Comparison of ENCODE assay signal across 12 cellular contexts in genomic region chr11:81874627-81875026, GRCh38.
DNase-seq lines count a peak whose midpoint lies in the region; ATAC-seq and TF ChIP-seq lines count a peak whose summit lies in the region.
"Had no signal": no experiment of that assay in that cellular context is flagged by ENCODE, and none has a peak within 500 bp of the region (broad histone marks: within the 10 kb centered on the region; RNA-seq: fewer than 3 reads in every experiment).

No MANE protein-coding gene starts in this region.

- no peaks in the 10 kb centered on the region for H4K20me1 ChIP-seq in OCI-LY7 (ENCODE audit: insufficient read depth, low read length)

- H3K27me3 Mint-ChIP-seq in stimulated activated naive CD8-positive, alpha-beta T cell treated with anti-CD3 and anti-CD28 coated beads, Interleukin-15, Interleukin-2, amounts not matched to agents 100 ng/mL and 50 ng/mL, for 24 hours, result peaks cover 7% of the 10 kb centered on the region
- H3K27me3 Mint-ChIP-seq in stimulated activated naive CD8-positive, alpha-beta T cell treated with anti-CD3 and anti-CD28 coated beads, Interleukin-15, amount 100 ng/mL, for 72 hours, result no peaks in the 10 kb centered on the region
- H3K27me3 Mint-ChIP-seq: T-helper 17 cell had no signal

- H3K9me2 ChIP-seq in OCI-LY7 (ENCODE audit: insufficient read depth, low read length), result no peaks in the 10 kb centered on the region

- TF ChIP-seq CTCF in OCI-LY7 (conservative IDR thresholded peaks at IDR 0.05; ENCODE audit: low read length) (no peak), left lung (IDR thresholded peaks at IDR 0.05) (no peak), GM10266 (IDR thresholded peaks at IDR 0.05; ENCODE audit: control insufficient read depth, insufficient read depth, low read depth, missing control alignments) (no peak)

- no peaks in the 10 kb centered on the region for H3K36me3 Mint-ChIP-seq in stimulated activated naive CD8-positive, alpha-beta T cell treated with anti-CD3 and anti-CD28 coated beads, Interleukin-15, Interleukin-2, amounts not matched to agents 100 ng/mL and 50 ng/mL, for 24 hours (ENCODE audit: low read depth)

- no peaks in the 10 kb centered on the region for H3K27me3 ChIP-seq in left lung

- no peak overlapping the region for H2AFZ ChIP-seq in OCI-LY7 (ENCODE audit: low read length)

- H3K9me3 Mint-ChIP-seq in stimulated activated naive CD8-positive, alpha-beta T cell treated with anti-CD3 and anti-CD28 coated beads, Interleukin-15, Interleukin-2, amounts not matched to agents 100 ng/mL and 50 ng/mL, for 24 hours, result no peaks in the 10 kb centered on the region
- no peaks in the 10 kb centered on the region for H3K9me3 Mint-ChIP-seq in stimulated activated naive CD8-positive, alpha-beta T cell treated with anti-CD3 and anti-CD28 coated beads, Interleukin-15, amount 100 ng/mL, for 72 hours

- POLR2A ChIA-PET in OCI-LY7 (lab: Charles Lee), result interaction anchor here (0.6 to 1.6 kb wide), 2 partner anchors 13 to 729 kb away, joined by 3 to 4 read pairs; no protein-coding TSS in a partner anchor

- CTCF ChIA-PET in OCI-LY7 (lab: Charles Lee; ENCODE audit: unreplicated experiment), result no interaction called here

- H3K4me3 ChIP-seq in OCI-LY7 (ENCODE audit: low read depth, low read length, poor library complexity, severe bottlenecking) (no peak overlapping the region), left lung (no peak overlapping the region)

- H3K4me3 Mint-ChIP-seq in stimulated activated naive CD8-positive, alpha-beta T cell treated with anti-CD3 and anti-CD28 coated beads, Interleukin-15, Interleukin-2, amounts not matched to agents 100 ng/mL and 50 ng/mL, for 24 hours, result peak overlapping the region; percentile 64
- peak overlapping the region; percentile 71 to 72 for H3K4me3 Mint-ChIP-seq in stimulated activated naive CD8-positive, alpha-beta T cell treated with anti-CD3 and anti-CD28 coated beads, Interleukin-15, amount 100 ng/mL, for 72 hours

- intact Hi-C loops in OCI-LY7 (cut with micrococcal nuclease; ENCODE audit: unreplicated experiment), result no loop called here
- intact Hi-C loops in left lung (cut with DNase I), result no loop called here

- H3K79me2 ChIP-seq in OCI-LY7 (ENCODE audit: insufficient read depth, low read depth, low read length), result no peaks in the 10 kb centered on the region

- H3K4me2 ChIP-seq in OCI-LY7 (ENCODE audit: low read length), result peak overlapping the region; percentile 38

- H3K9me3 ChIP-seq in OCI-LY7 (ENCODE audit: low read length) (peaks cover 4% of the 10 kb centered on the region; the same call in 1 of the 2 replicates), left lung (no peaks in the 10 kb centered on the region)

- BruUV-seq in OCI-LY7 (replicated peaks; lab: Mats Ljungman, UMichigan), result no TSS peak

- peak overlapping the region; percentile 81 for H3K27ac Mint-ChIP-seq in stimulated activated naive CD8-positive, alpha-beta T cell treated with anti-CD3 and anti-CD28 coated beads, Interleukin-15, Interleukin-2, amounts not matched to agents 100 ng/mL and 50 ng/mL, for 24 hours
- H3K27ac Mint-ChIP-seq in stimulated activated naive CD8-positive, alpha-beta T cell treated with anti-CD3 and anti-CD28 coated beads, Interleukin-15, amount 100 ng/mL, for 72 hours, result peak overlapping the region; percentile 71 to 81
- H3K27ac Mint-ChIP-seq: T-helper 17 cell had no signal

- H3K4me1 Mint-ChIP-seq in stimulated activated naive CD8-positive, alpha-beta T cell treated with anti-CD3 and anti-CD28 coated beads, Interleukin-15, Interleukin-2, amounts not matched to agents 100 ng/mL and 50 ng/mL, for 24 hours (ENCODE audit: low read depth), result peaks cover 43% of the 10 kb centered on the region
- peaks cover 44% of the 10 kb centered on the region for H3K4me1 Mint-ChIP-seq in stimulated activated naive CD8-positive, alpha-beta T cell treated with anti-CD3 and anti-CD28 coated beads, Interleukin-15, amount 100 ng/mL, for 72 hours

- H3K36me3 ChIP-seq in OCI-LY7 (ENCODE audit: insufficient read depth, low read length) (no peaks in the 10 kb centered on the region), left lung (no peaks in the 10 kb centered on the region)

- DNase-seq in stimulated activated naive CD8-positive, alpha-beta T cell treated with anti-CD3 and anti-CD28 coated beads, Interleukin-15, Interleukin-2, amounts not matched to agents 100 U/mL and 50 U/mL, for 24 hours, result no peak
- DNase-seq in OCI-LY7 (ENCODE audit: low spot score) (peak; percentile 46), left lung (no peak), NCI-H1048 (lab: John Stamatoyannopoulos, UW) (no peak), GM10266 (ENCODE audit: extremely low spot score) (no peak)
- DNase-seq in stimulated activated naive CD8-positive, alpha-beta T cell treated with anti-CD3 and anti-CD28 coated beads, Interleukin-15, amount 100 ng/mL, for 72 hours, result peak; percentile 32 to 52
- DNase-seq: aorta, NCI-H187, T-helper 17 cell had no signal

- H3K4me1 ChIP-seq in OCI-LY7 (ENCODE audit: insufficient read depth, low read length, poor library complexity, severe bottlenecking), result peaks cover 33% of the 10 kb centered on the region
- H3K4me1 ChIP-seq in left lung, result peaks cover 0 to 2% of the 10 kb centered on the region in 2 donors

- no peak overlapping the region for H3K27ac ChIP-seq in OCI-LY7 (ENCODE audit: low read depth, low read length, poor library complexity, severe bottlenecking)
- no peak overlapping the region for H3K27ac ChIP-seq in left lung

- no peak for ATAC-seq in stimulated activated naive CD8-positive, alpha-beta T cell treated with anti-CD3 and anti-CD28 coated beads, Interleukin-15, Interleukin-2, amounts not matched to agents 100 U/mL and 50 U/mL, for 24 hours
- ATAC-seq in HG02885 (IDR thresholded peaks at IDR 0.05; ENCODE audit: poor library complexity, unreplicated experiment), result peak; percentile 44
- ATAC-seq in stimulated activated naive CD8-positive, alpha-beta T cell treated with anti-CD3 and anti-CD28 coated beads, Interleukin-15, amount 100 ng/mL, for 72 hours, result peak; percentile 65
- ATAC-seq in left lung, result no peak
- ATAC-seq: HCT116, T-helper 17 cell had no signal

Comparison
In these comparisons a context has a peak if more than half of its experiments do, and no peak if none do; other contexts are left out.
1. ATAC-seq: peak in HG02885 (single experiment) and stimulated activated naive CD8-positive, alpha-beta T cell treated with anti-CD3 and anti-CD28 coated beads, Interleukin-15, amount 100 ng/mL, for 72 hours (single experiment); none in stimulated activated naive CD8-positive, alpha-beta T cell treated with anti-CD3 and anti-CD28 coated beads, Interleukin-15, Interleukin-2, amounts not matched to agents 100 U/mL and 50 U/mL, for 24 hours (single experiment) and left lung (single experiment).
2. DNase-seq: peak in OCI-LY7 (single experiment) and stimulated activated naive CD8-positive, alpha-beta T cell treated with anti-CD3 and anti-CD28 coated beads, Interleukin-15, amount 100 ng/mL, for 72 hours (2 of 2); none in stimulated activated naive CD8-positive, alpha-beta T cell treated with anti-CD3 and anti-CD28 coated beads, Interleukin-15, Interleukin-2, amounts not matched to agents 100 U/mL and 50 U/mL, for 24 hours (single experiment), left lung (0 of 2), NCI-H1048 (single experiment) and GM10266 (single experiment).